In the genomic region with DNA sequence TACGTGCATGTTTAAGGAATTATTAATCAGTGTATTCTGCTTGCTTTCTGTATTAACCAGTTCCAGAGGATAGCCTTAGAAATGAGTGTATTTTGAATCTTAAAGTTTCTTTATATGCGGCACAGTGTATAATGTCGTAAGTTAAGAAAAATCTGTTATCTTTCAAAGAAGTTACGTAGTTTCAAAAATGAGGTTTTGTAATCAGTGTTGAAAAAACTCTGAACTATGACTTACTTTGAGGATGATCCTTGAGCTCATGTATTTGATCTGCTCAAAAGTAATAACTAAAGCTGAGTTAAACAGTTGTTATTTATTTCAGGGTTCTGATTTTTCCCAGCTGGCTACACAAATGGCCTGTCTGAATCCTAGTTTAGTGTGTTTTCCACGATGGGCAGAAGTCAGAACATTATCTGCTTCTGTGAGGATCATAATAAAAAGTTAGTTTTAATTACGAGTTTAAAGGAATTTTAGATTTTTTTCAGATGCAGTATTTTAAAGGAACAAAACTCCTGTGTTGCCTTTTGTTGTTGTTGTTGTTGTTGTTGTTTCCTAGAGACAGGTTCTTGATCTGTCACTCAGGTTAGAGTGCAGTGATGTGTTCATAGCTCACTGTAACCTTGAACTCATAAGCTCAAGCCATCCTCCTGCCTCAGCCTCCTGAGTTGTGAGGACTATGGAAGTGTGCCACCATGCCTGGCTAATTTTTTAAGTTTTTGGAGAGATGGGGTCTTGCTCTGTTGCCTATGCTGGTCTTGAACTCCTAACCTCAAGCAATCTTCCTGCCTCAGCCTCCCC, we compare ENCODE assay signal across 1 cellular context.
TF ChIP-seq lines count a peak whose summit lies in the region.

No MANE protein-coding gene starts in this region.

TF ChIP-seq in HepG2, 621 proteins besides CTCF, POLR2A, EP300 and RAD21:
- TF ChIP-seq PPARG (CRISPR knock-in tag; conservative IDR thresholded peaks at IDR 0.05) (0 out of 2 replicates have a peak, but pooled peaks have one; percentile 35), FOXM1 (CRISPR knock-in tag; IDR thresholded peaks at IDR 0.05) (no peak), MIER2 (CRISPR knock-in tag; IDR thresholded peaks at IDR 0.05) (no peak), ZNF205 (CRISPR knock-in tag; IDR thresholded peaks at IDR 0.05) (no peak)
- TF ChIP-seq, protein P1, sequence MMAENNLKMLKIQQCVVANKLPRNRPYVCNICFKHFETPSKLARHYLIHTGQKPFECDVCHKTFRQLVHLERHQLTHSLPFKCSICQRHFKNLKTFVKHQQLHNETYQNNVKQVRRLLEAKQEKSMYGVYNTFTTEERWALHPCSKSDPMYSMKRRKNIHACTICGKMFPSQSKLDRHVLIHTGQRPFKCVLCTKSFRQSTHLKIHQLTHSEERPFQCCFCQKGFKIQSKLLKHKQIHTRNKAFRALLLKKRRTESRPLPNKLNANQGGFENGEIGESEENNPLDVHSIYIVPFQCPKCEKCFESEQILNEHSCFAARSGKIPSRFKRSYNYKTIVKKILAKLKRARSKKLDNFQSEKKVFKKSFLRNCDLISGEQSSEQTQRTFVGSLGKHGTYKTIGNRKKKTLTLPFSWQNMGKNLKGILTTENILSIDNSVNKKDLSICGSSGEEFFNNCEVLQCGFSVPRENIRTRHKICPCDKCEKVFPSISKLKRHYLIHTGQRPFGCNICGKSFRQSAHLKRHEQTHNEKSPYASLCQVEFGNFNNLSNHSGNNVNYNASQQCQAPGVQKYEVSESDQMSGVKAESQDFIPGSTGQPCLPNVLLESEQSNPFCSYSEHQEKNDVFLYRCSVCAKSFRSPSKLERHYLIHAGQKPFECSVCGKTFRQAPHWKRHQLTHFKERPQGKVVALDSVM (CRISPR knock-in tag; IDR thresholded peaks at IDR 0.05), result peak; percentile 51; the same call in 1 of the 2 replicates
TF ChIP-seq in HepG2: peak in this region for 2.
